In genomic region chr5:146069780-146070099, GRCh38 we compare ENCODE assay signal across 1 cellular context.
TF ChIP-seq lines count a peak whose summit lies in the region.

No MANE protein-coding gene starts in this region.

TF ChIP-seq in GM23338, 12 proteins besides CTCF, POLR2A, EP300 and RAD21 (continued from another document):
- TF ChIP-seq ZNF462 (CRISPR knock-in tag; IDR thresholded peaks at IDR 0.05): no peak
- no peak for TF ChIP-seq ETS1 (IDR thresholded peaks at IDR 0.05)
- no peak for TF ChIP-seq STAT1 (IDR thresholded peaks at IDR 0.05; ENCODE audit: unreplicated experiment)
